9 cellular contexts compared by ENCODE assay signal in the genomic region with DNA sequence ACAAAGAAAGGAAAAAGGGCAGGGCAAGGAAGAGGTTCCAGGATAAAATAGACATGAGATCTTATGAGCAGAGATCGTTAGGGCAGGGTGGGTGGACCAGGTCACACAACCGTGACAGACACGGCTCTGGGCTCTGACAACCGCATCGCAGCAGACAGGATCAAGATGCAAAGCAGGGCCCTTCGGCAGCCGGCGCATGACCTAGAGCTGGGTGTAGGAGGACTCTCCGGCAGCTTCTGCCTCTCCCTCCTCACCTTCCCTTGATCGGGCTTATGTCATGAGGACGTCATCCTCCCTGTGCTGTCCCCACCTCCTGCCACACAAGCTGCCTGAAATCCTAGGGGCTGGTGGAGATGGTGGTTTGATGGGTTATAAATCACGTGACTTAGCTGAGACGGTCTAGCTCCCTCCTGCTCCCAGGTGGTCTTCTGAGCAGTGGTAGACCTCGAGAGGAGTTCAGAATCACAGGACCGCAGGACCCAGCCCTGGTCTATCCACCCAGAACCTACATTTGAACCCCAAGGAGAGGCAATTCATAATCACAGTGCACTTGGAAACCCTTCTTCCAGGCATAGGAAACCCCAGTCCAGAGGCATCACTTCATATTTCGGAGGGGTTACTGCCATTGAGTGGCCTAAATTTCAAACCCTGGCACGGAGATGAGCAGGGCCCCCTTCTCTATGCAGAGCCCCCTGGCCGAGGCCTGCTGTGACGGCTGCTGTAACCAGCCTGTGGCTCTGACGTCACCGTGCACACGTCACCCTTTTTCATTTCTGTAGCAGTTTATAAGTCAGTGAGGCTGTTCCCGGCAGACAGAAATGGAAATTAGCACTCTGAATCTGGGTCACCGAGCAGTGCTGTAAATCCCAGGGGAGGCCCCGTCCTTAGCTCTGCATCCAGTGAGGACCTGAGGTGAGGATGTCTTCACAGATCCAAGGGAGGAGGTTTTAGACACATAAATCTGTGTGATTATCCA. TPM values are rescaled to one million over a fixed set of nuclear protein-coding genes. Genes with fewer than 3 reads are reported as not detected.
A peak's percentile ranks its signal among the peaks of the same experiment; 100 is the strongest.
DNase-seq lines count a peak whose midpoint lies in the region; ATAC-seq and TF ChIP-seq lines count a peak whose summit lies in the region.
"Had no signal": no experiment of that assay in that cellular context is flagged by ENCODE, and none has a peak within 500 bp of the region (broad histone marks: within the 10 kb centered on the region; RNA-seq: fewer than 3 reads in every experiment).

No MANE protein-coding gene starts in this region.

- WGBS in body of pancreas, 2 donors, result 65% methylated on average over 25 of the region's 25 CpGs

- peaks cover 25% of the 10 kb centered on the region for H3F3A ChIP-seq in SU-DHL-6 (ENCODE audit: insufficient read depth)

- ATAC-seq in GM18867 (IDR thresholded peaks at IDR 0.05; ENCODE audit: unreplicated experiment) (peak; percentile 92), HG02588 (IDR thresholded peaks at IDR 0.05; ENCODE audit: unreplicated experiment) (peak; percentile 88), body of pancreas (no peak)

- H3K27me3 ChIP-seq in SU-DHL-6 (ENCODE audit: low read length) (no peaks in the 10 kb centered on the region), body of pancreas (no peaks in the 10 kb centered on the region)

- no peaks in the 10 kb centered on the region for H3K36me3 ChIP-seq in SU-DHL-6 (ENCODE audit: low read length)
- H3K36me3 ChIP-seq in body of pancreas (replicated peaks in 1 of 2; ENCODE audit: insufficient read depth in 1 of 2, low read depth in 2 of 2), result no peaks in the 10 kb centered on the region

- no peaks in the 10 kb centered on the region for H3K79me2 ChIP-seq in SU-DHL-6 (ENCODE audit: insufficient read depth, low read length)

- peak; percentile 77 for DNase-seq in retina
- no peak for DNase-seq in D341Med (ENCODE audit: low spot score)
- no peak for DNase-seq in HT-29 (ENCODE audit: low spot score)
- no peak for DNase-seq in body of pancreas
- no peak for DNase-seq in NCI-H1436 treated with DMSO at 0.1 percent for 48 hours (lab: John Stamatoyannopoulos, UW)

- H4K20me1 ChIP-seq in SU-DHL-6 (ENCODE audit: low read depth, low read length), result no peaks in the 10 kb centered on the region

- H2AFZ ChIP-seq in SU-DHL-6 (ENCODE audit: low read depth, low read length, severe bottlenecking), result no peak overlapping the region

- intact Hi-C loops in body of pancreas (cut with DNase I), result no loop called here

- no peaks in the 10 kb centered on the region for H3K9me3 ChIP-seq in SU-DHL-6 (ENCODE audit: insufficient read depth, low read length)
- H3K9me3 ChIP-seq in body of pancreas, result no peaks in the 10 kb centered on the region

- no peak for TF ChIP-seq CTCF in SU-DHL-6 (IDR thresholded peaks at IDR 0.05; ENCODE audit: insufficient read depth, low read length, poor library complexity, severe bottlenecking)
- TF ChIP-seq CTCF in body of pancreas (IDR thresholded peaks at IDR 0.05), result no peak

- peak overlapping the region; percentile 79 for H3K4me2 ChIP-seq in SU-DHL-6 (ENCODE audit: low read depth, low read length, poor library complexity, severe bottlenecking)
- H3K4me2 ChIP-seq: KMS-11 had no signal

- H3K9me2 ChIP-seq in SU-DHL-6 (replicated peaks; ENCODE audit: insufficient read depth, low read length), result no peaks in the 10 kb centered on the region

- no peak for TF ChIP-seq POLR2A in body of pancreas (IDR thresholded peaks at IDR 0.05)

- H3K27ac ChIP-seq in SU-DHL-6 (ENCODE audit: low read depth, low read length) (peak overlapping the region; percentile 91), body of pancreas (no peak overlapping the region)
- H3K27ac ChIP-seq: KMS-11 had no signal

- peak overlapping the region; percentile 32 for H3K4me3 ChIP-seq in SU-DHL-6 (ENCODE audit: insufficient read depth, low read length, poor library complexity, severe bottlenecking)
- no peak overlapping the region for H3K4me3 ChIP-seq in body of pancreas

- peak overlapping the region; percentile 44 for H3K9ac ChIP-seq in SU-DHL-6 (ENCODE audit: low read length)
- H3K9ac ChIP-seq: KMS-11 had no signal

- H3K4me1 ChIP-seq in body of pancreas, result no peaks in the 10 kb centered on the region

RNA-seq across cellular contexts. Expression of gene CCR6, which starts 8.7 kb away (rescaled TPM):
- total RNA-seq in HT-29 (2014; rRNA removed; shearing (Covaris generic)), result 0.05 TPM in 1 of 2 replicates, not detected in the other
- not detected for total RNA-seq in body of pancreas

RNA-seq across cellular contexts. Expression of gene GPR31, which starts 43.6 kb away (rescaled TPM):
- not detected in 2 replicates for total RNA-seq in HT-29 (2014; rRNA removed; shearing (Covaris generic))
- total RNA-seq in body of pancreas, result not detected
